8 cellular contexts compared by ENCODE assay signal in genomic region chr17:75034236-75034908, GRCh38. TPM values are rescaled to one million over a fixed set of nuclear protein-coding genes. Genes with fewer than 3 reads are reported as not detected.
DNase-seq lines count a peak whose midpoint lies in the region; ATAC-seq and TF ChIP-seq lines count a peak whose summit lies in the region.

No MANE protein-coding gene starts in this region.

- TF ChIP-seq CTCF in BJ (IDR thresholded peaks at IDR 0.05; ENCODE audit: insufficient read depth, low read depth, low read length) (peak; percentile 28; the same call in 1 of the 2 replicates), endodermal cell (conservative IDR thresholded peaks at IDR 0.05) (peak; percentile 49)

- 0% methylated on average over 23 to 43 of the region's 43 CpGs for WGBS in endodermal cell (ENCODE audit: insufficient coverage in 1 of 2, insufficient read length in 1 of 2), 2 experiments
- 0% methylated on average over 35 to 39 of the region's 43 CpGs for WGBS in mesodermal cell (ENCODE audit: insufficient coverage in 2 of 2), 2 experiments

- no peak for DNase-seq in BJ (ENCODE audit: low read depth)
- DNase-seq in HT1080 (ENCODE audit: low read depth): peak; percentile 90
- peak; percentile 82 for DNase-seq in NOMO-1 treated with dmso at 0.1 percent for 144 hours (lab: John Stamatoyannopoulos, UW; ENCODE audit: unreplicated experiment)
- DNase-seq in activated CD8-positive, alpha-beta memory T cell treated with anti-CD3 and anti-CD28 coated beads, Interleukin-2, amount 50 U/mL, for 24 hours (ENCODE audit: extremely low read depth): peak; percentile 89
- DNase-seq in endodermal cell: peak; percentile 100
- peak; percentile 69 for DNase-seq in stimulated activated CD8-positive, alpha-beta memory T cell treated with anti-CD3 and anti-CD28 coated beads, Interleukin-12 subunit alpha, Interleukin-12 subunit beta, amount 100 ng/mL, for 24 hours (ENCODE audit: extremely low read depth)

- H3K4me3 Mint-ChIP-seq in endodermal cell: peak overlapping the region; percentile 97

- peak; percentile 57 for ATAC-seq in GM19452 (IDR thresholded peaks at IDR 0.05; ENCODE audit: unreplicated experiment)

- H3K36me3 ChIP-seq in BJ (ENCODE audit: control insufficient read depth, insufficient read depth, low read length): 0 out of 2 replicates have a peak, but pooled peaks cover 3% of the 10 kb centered on the region
- peaks cover 14% of the 10 kb centered on the region for H3K36me3 ChIP-seq in endodermal cell (ENCODE audit: control insufficient read depth, insufficient read depth, low read length)
- peaks cover 18% of the 10 kb centered on the region for H3K36me3 ChIP-seq in mesodermal cell (ENCODE audit: control insufficient read depth, insufficient read depth, low read length)

- H3K4me1 ChIP-seq in endodermal cell (ENCODE audit: control insufficient read depth, insufficient read depth, low read length) (no peaks in the 10 kb centered on the region), mesodermal cell (ENCODE audit: control insufficient read depth, insufficient read depth, low read length, poor library complexity, severe bottlenecking) (peaks cover 6% of the 10 kb centered on the region)

- CTCF ChIA-PET in BJ (lab: Yijun Ruan, JAX): interaction anchor here (0.7 to 2.9 kb wide), 6 partner anchors 9 to 80 kb away, joined by 3 to 16 read pairs (median 4); no protein-coding TSS in a partner anchor

- peak overlapping the region; percentile 94 for H3K9ac ChIP-seq in endodermal cell (ENCODE audit: extremely low read depth, low read length, poor library complexity, severe bottlenecking)

- peak overlapping the region; percentile 96 for H3K27ac ChIP-seq in endodermal cell (ENCODE audit: low read depth, low read length)
- H3K27ac ChIP-seq in mesodermal cell (ENCODE audit: low read depth, low read length, severe bottlenecking): peak overlapping the region; percentile 94

- H3K9me3 Mint-ChIP-seq in endodermal cell: peaks cover 22% of the 10 kb centered on the region

- peak overlapping the region; percentile 99 for H3K27ac Mint-ChIP-seq in endodermal cell

- peak overlapping the region; percentile 56 for H3K4me3 ChIP-seq in BJ (ENCODE audit: low read depth, low read length)
- H3K4me3 ChIP-seq in endodermal cell (ENCODE audit: low read length): peak overlapping the region; percentile 99
- H3K4me3 ChIP-seq in mesodermal cell (ENCODE audit: extremely low read depth, insufficient read depth, low read length, poor library complexity, severe bottlenecking): peak overlapping the region; percentile 88

- peaks cover 3% of the 10 kb centered on the region for H3K4me1 Mint-ChIP-seq in endodermal cell

- H3K27me3 Mint-ChIP-seq in endodermal cell (ENCODE audit: insufficient read depth): peaks cover 6% of the 10 kb centered on the region

- H3K27me3 ChIP-seq in BJ (ENCODE audit: control insufficient read depth, insufficient read depth, low read length): no peaks in the 10 kb centered on the region
- no peaks in the 10 kb centered on the region for H3K27me3 ChIP-seq in endodermal cell (ENCODE audit: control insufficient read depth, insufficient read depth, low read length, poor library complexity, severe bottlenecking)

- H3K36me3 Mint-ChIP-seq in endodermal cell (ENCODE audit: low read depth): peaks cover 17% of the 10 kb centered on the region

- H3K9me3 ChIP-seq in endodermal cell (ENCODE audit: control insufficient read depth, low read length): peaks cover 19% of the 10 kb centered on the region
- H3K9me3 ChIP-seq in mesodermal cell (ENCODE audit: control insufficient read depth, low read length): peaks cover 17% of the 10 kb centered on the region

- POLR2A ChIA-PET in BJ (lab: Charles Lee): interaction anchor here (1.0 kb wide), 1 partner anchor 14 kb away, joined by 3 read pairs; no protein-coding TSS in a partner anchor

RNA-seq across cellular contexts. Expression of gene ATP5PD, which starts 12.4 kb away (rescaled TPM):
- polyA plus RNA-seq in BJ (2011; rRNA removed): 160 and 304 TPM in 2 replicates
- 71.0 and 110 TPM in 2 replicates for polyA minus RNA-seq in BJ (2011; rRNA and poly(A)+ RNA removed)
- 259 and 270 TPM in 2 replicates for total RNA-seq in HT1080 (2014; rRNA removed; shearing (Covaris generic))
- polyA plus RNA-seq in HT1080 (2015; cell fraction: cytosol; rRNA removed): 248 and 267 TPM in 2 replicates
- polyA plus RNA-seq in HT1080 (2015; cell fraction: nucleus; rRNA removed): 131 and 158 TPM in 2 replicates
- total RNA-seq in endodermal cell: 100 to 1,000 TPM; 244 to 295 TPM
- 203 TPM for polyA plus RNA-seq in endodermal cell (2013, experiment 1 of 2)
- polyA plus RNA-seq in endodermal cell (2013, experiment 2 of 2): 189 TPM
- 183 TPM for polyA plus RNA-seq in mesodermal cell (2013, experiment 1 of 2)
- polyA plus RNA-seq in mesodermal cell (2013, experiment 2 of 2): 197 TPM

RNA-seq across cellular contexts. Expression of gene KCTD2, which starts 12.7 kb away (rescaled TPM):
- polyA plus RNA-seq in BJ (2011; rRNA removed): 23.5 and 28.0 TPM in 2 replicates
- 11.1 and 17.3 TPM in 2 replicates for polyA minus RNA-seq in BJ (2011; rRNA and poly(A)+ RNA removed)
- total RNA-seq in HT1080 (2014; rRNA removed; shearing (Covaris generic)): 17.2 and 18.6 TPM in 2 replicates
- 13.7 and 14.5 TPM in 2 replicates for polyA plus RNA-seq in HT1080 (2015; cell fraction: cytosol; rRNA removed)
- 13.7 and 14.6 TPM in 2 replicates for polyA plus RNA-seq in HT1080 (2015; cell fraction: nucleus; rRNA removed)
- 10 to 100 TPM; 27.7 to 32.8 TPM for total RNA-seq in endodermal cell
- polyA plus RNA-seq in endodermal cell (2013, experiment 1 of 2): 29.2 TPM
- polyA plus RNA-seq in endodermal cell (2013, experiment 2 of 2): 25.5 TPM
- polyA plus RNA-seq in mesodermal cell (2013, experiment 1 of 2): 22.7 TPM
- polyA plus RNA-seq in mesodermal cell (2013, experiment 2 of 2): 19.3 TPM

RNA-seq across cellular contexts. Expression of gene MRPL58, which starts 21.9 kb away (rescaled TPM):
- polyA plus RNA-seq in BJ (2011; rRNA removed): 44.2 and 50.8 TPM in 2 replicates
- 10.0 and 14.7 TPM in 2 replicates for polyA minus RNA-seq in BJ (2011; rRNA and poly(A)+ RNA removed)
- total RNA-seq in HT1080 (2014; rRNA removed; shearing (Covaris generic)): 110 and 114 TPM in 2 replicates
- 81.8 and 85.9 TPM in 2 replicates for polyA plus RNA-seq in HT1080 (2015; cell fraction: cytosol; rRNA removed)
- 34.9 and 41.6 TPM in 2 replicates for polyA plus RNA-seq in HT1080 (2015; cell fraction: nucleus; rRNA removed)
- 10 to 100 TPM; 29.7 to 30.1 TPM for total RNA-seq in endodermal cell
- polyA plus RNA-seq in endodermal cell (2013, experiment 1 of 2): 41.9 TPM
- polyA plus RNA-seq in endodermal cell (2013, experiment 2 of 2): 36.4 TPM
- 42.4 TPM for polyA plus RNA-seq in mesodermal cell (2013, experiment 1 of 2)
- polyA plus RNA-seq in mesodermal cell (2013, experiment 2 of 2): 40.8 TPM

RNA-seq across cellular contexts. Expression of gene CDR2L, which starts 46.9 kb away (rescaled TPM):
- 12.5 and 19.6 TPM in 2 replicates for polyA plus RNA-seq in BJ (2011; rRNA removed)
- polyA minus RNA-seq in BJ (2011; rRNA and poly(A)+ RNA removed): 10.6 and 13.5 TPM in 2 replicates
- 3.6 and 3.8 TPM in 2 replicates for total RNA-seq in HT1080 (2014; rRNA removed; shearing (Covaris generic))
- polyA plus RNA-seq in HT1080 (2015; cell fraction: cytosol; rRNA removed): 3.4 and 3.9 TPM in 2 replicates
- polyA plus RNA-seq in HT1080 (2015; cell fraction: nucleus; rRNA removed): 2.6 and 2.9 TPM in 2 replicates
- 10 to 100 TPM; 20.4 to 23.6 TPM for total RNA-seq in endodermal cell
- 14.9 TPM for polyA plus RNA-seq in endodermal cell (2013, experiment 1 of 2)
- 15.8 TPM for polyA plus RNA-seq in endodermal cell (2013, experiment 2 of 2)
- 31.0 TPM for polyA plus RNA-seq in mesodermal cell (2013, experiment 1 of 2)
- polyA plus RNA-seq in mesodermal cell (2013, experiment 2 of 2): 24.4 TPM

RNA-seq across cellular contexts. Expression of gene SLC16A5, which starts 53.4 kb away (rescaled TPM):
- 8.7 and 18.3 TPM in 2 replicates for polyA plus RNA-seq in BJ (2011; rRNA removed)
- polyA minus RNA-seq in BJ (2011; rRNA and poly(A)+ RNA removed): 12.5 and 12.8 TPM in 2 replicates
- total RNA-seq in HT1080 (2014; rRNA removed; shearing (Covaris generic)): not detected in 2 replicates
- not detected in 2 replicates for polyA plus RNA-seq in HT1080 (2015; cell fraction: cytosol; rRNA removed)
- polyA plus RNA-seq in HT1080 (2015; cell fraction: nucleus; rRNA removed): 0.16 TPM in 1 of 2 replicates, not detected in the other
- total RNA-seq in endodermal cell: 10 to 100 TPM; 28.8 to 54.0 TPM
- 10.8 TPM for polyA plus RNA-seq in endodermal cell (2013, experiment 1 of 2)
- 7.6 TPM for polyA plus RNA-seq in endodermal cell (2013, experiment 2 of 2)
- polyA plus RNA-seq in mesodermal cell (2013, experiment 1 of 2): 20.1 TPM
- polyA plus RNA-seq in mesodermal cell (2013, experiment 2 of 2): 19.1 TPM
